In genomic region chr17:32998111-32998892, GRCh38 we compare ENCODE assay signal across 8 cellular contexts. TPM values are rescaled to one million over a fixed set of nuclear protein-coding genes. Genes with fewer than 3 reads are reported as not detected.
DNase-seq lines count a peak whose midpoint lies in the region; ATAC-seq and TF ChIP-seq lines count a peak whose summit lies in the region.

No MANE protein-coding gene starts in this region.

- H3K4me1 ChIP-seq in parathyroid adenoma (no peaks in the 10 kb centered on the region), transverse colon (peaks cover 0 to 12% (median 4%) of the 10 kb centered on the region in 4 donors)

- H3K9me3 Mint-ChIP-seq in activated naive CD8-positive, alpha-beta T cell (ENCODE audit: low read depth), result no peaks in the 10 kb centered on the region

- peak overlapping the region; percentile 16 for H2AFZ ChIP-seq in parathyroid adenoma

- peak overlapping the region; percentile 59 for H3K4me2 ChIP-seq in parathyroid adenoma (ENCODE audit: low read length)

- H3K9me3 ChIP-seq in SK-N-MC (ENCODE audit: low read depth, low read length) (0 out of 2 replicates have a peak, but pooled peaks cover 3% of the 10 kb centered on the region), parathyroid adenoma (ENCODE audit: control insufficient read depth, low read length) (no peaks in the 10 kb centered on the region), transverse colon (no peaks in the 10 kb centered on the region)

- TF ChIP-seq POLR2A in transverse colon (IDR thresholded peaks at IDR 0.05), result no peak

- no peaks in the 10 kb centered on the region for H3K36me3 Mint-ChIP-seq in activated naive CD8-positive, alpha-beta T cell

- in situ Hi-C loops in transverse colon (cut with MboI; ENCODE audit: low pct_ligation_motif_present in 1 of 4, low pct_unique_long_range_greater_than_20kb in 1 of 4, low sequenced_read_pairs in 3 of 4), result loop anchor here in 1 of 4 donors (10.0 kb wide), 1 partner anchor 64 kb away; no protein-coding TSS in a partner anchor

- peaks cover 12% of the 10 kb centered on the region for H3K27me3 Mint-ChIP-seq in activated naive CD8-positive, alpha-beta T cell

- no peak overlapping the region for H3K9ac ChIP-seq in SK-N-MC (ENCODE audit: insufficient read length)
- H3K9ac ChIP-seq in parathyroid adenoma, result no peak overlapping the region

- H3K79me2 ChIP-seq in parathyroid adenoma, result no peaks in the 10 kb centered on the region

- H3K4me1 Mint-ChIP-seq in activated naive CD8-positive, alpha-beta T cell (ENCODE audit: low read depth), result peaks cover 5% of the 10 kb centered on the region

- 4% methylated on average over 11 of the region's 18 CpGs; no CpG with 5 or more reads in 1 of the 2 donors for WGBS in transverse colon (ENCODE audit: low coverage in 1 of 2), 2 donors

- no peak overlapping the region for H3K4me3 Mint-ChIP-seq in activated naive CD8-positive, alpha-beta T cell

- no peak overlapping the region for H3K27ac ChIP-seq in SK-N-MC
- no peak overlapping the region for H3K27ac ChIP-seq in parathyroid adenoma
- no peak overlapping the region for H3K27ac ChIP-seq in transverse colon

- peak overlapping the region; percentile 16 for H3K27ac Mint-ChIP-seq in activated naive CD8-positive, alpha-beta T cell

- intact Hi-C loops in Right ventricle myocardium inferior (cut with DNase I), result loop anchor here (5.0 kb wide), 1 partner anchor 216 kb away; no protein-coding TSS in a partner anchor
- intact Hi-C loops in transverse colon (cut with DNase I; ENCODE audit: low total_unique reads), result loop anchor here (10.0 kb wide), 2 partner anchors 214 to 1886 kb away; no protein-coding TSS in a partner anchor

- TF ChIP-seq EP300 in transverse colon (IDR thresholded peaks at IDR 0.05; ENCODE audit: low read depth), result no peak

- DNase-seq in ELF-1 (ENCODE audit: low read depth, low spot score) (peak; percentile 85), LHCN-M2 (ENCODE audit: low read depth) (peak; percentile 78), SK-N-MC (ENCODE audit: low read depth, low spot score) (peak; percentile 30), Right ventricle myocardium inferior (ENCODE audit: missing footprints) (peak; percentile 84), transverse colon (peak; percentile 87)

- H3K4me3 ChIP-seq in SK-N-MC, result peak overlapping the region; percentile 29
- no peak overlapping the region for H3K4me3 ChIP-seq in parathyroid adenoma (ENCODE audit: low read depth, low read length)
- no peak overlapping the region for H3K4me3 ChIP-seq in transverse colon

- ATAC-seq in Right ventricle myocardium inferior (peak; percentile 52), HG03460 (IDR thresholded peaks at IDR 0.05; ENCODE audit: unreplicated experiment) (no peak)

- TF ChIP-seq CTCF in parathyroid adenoma (IDR thresholded peaks at IDR 0.05) (peak; percentile 90), transverse colon (IDR thresholded peaks at IDR 0.05) (peak; percentile 84 to 93 (median 90))

- H3K36me3 ChIP-seq in SK-N-MC (ENCODE audit: insufficient read depth, low read length), result no peaks in the 10 kb centered on the region
- no peaks in the 10 kb centered on the region for H3K36me3 ChIP-seq in parathyroid adenoma (ENCODE audit: control insufficient read depth, insufficient read depth, low read length)
- no peaks in the 10 kb centered on the region for H3K36me3 ChIP-seq in transverse colon

- H3K27me3 ChIP-seq in parathyroid adenoma (ENCODE audit: control insufficient read depth, insufficient read depth, low read length), result no peaks in the 10 kb centered on the region
- H3K27me3 ChIP-seq in transverse colon, result peaks cover 10% of the 10 kb centered on the region

RNA-seq across cellular contexts. Expression of gene SPACA3, which starts 6.7 kb away (rescaled TPM):
- total RNA-seq in LHCN-M2 (2014; rRNA removed) (0.32 and 1.5 TPM in 2 replicates), Right ventricle myocardium inferior (not detected), transverse colon (not detected)
- 0.45 TPM for polyA plus RNA-seq in LHCN-M2 (2012)

Comparison
In these comparisons a context has a peak if more than half of its experiments do, and no peak if none do; other contexts are left out.
1. DNase-seq: peak in every context shown above with its lines; median percentile 87 in transverse colon; 85 in ELF-1; 84 in Right ventricle myocardium inferior; 78 in LHCN-M2; 30 in SK-N-MC.